In the genomic region with DNA sequence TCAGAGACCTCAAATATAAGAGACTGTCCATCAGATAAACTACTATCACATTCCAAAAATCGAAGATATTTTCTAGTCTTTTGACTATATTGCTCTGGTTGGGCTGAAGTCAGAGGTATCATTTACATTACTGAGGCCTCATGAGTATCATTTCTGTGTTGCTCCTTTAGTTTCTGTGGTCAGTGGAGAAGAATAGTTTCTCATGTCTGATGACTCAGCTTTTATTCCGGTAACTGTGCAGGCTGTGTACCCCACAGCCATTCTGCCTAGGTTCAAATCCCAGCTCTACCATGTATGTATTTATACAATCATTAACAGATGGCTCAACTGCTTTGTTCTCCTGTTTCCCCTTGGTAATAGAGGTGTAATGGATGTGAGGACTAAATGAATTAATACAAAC, we compare ENCODE assay signal across 18 cellular contexts.
DNase-seq lines count a peak whose midpoint lies in the region.
"Had no signal": no experiment of that assay in that cellular context is flagged by ENCODE, and none has a peak within 500 bp of the region (broad histone marks: within the 10 kb centered on the region; RNA-seq: fewer than 3 reads in every experiment).

No MANE protein-coding gene starts in this region.

- DNase-seq in EH (ENCODE audit: low read depth) (peak; percentile 2), H4 (ENCODE audit: low spot score) (peak; percentile 72), M059J (ENCODE audit: low read depth) (peak; percentile 58), dedifferentiated amniotic fluid mesenchymal stem cell (ENCODE audit: extremely low spot score) (peak; percentile 43), NCI-H1048 (lab: John Stamatoyannopoulos, UW) (no peak), NCI-H2029 (lab: John Stamatoyannopoulos, UW) (no peak), AG08396 (ENCODE audit: low spot score) (no peak)
- no peak for DNase-seq in activated CD8-positive, alpha-beta memory T cell treated with anti-CD3 and anti-CD28 coated beads, Interleukin-2, amount 50 U/mL, for 4 hours
- DNase-seq: activated CD8-positive, alpha-beta T cell treated with anti-CD3 and anti-CD28 coated beads, Interleukin-2, amount 10 ng/mL, durations not matched to agents 7 days and 5 days; activated T-cell treated with anti-CD3 and anti-CD28 coated beads, Interleukin-2, amount 50 U/mL, for 72 hours; dorsolateral prefrontal cortex; erythroblast; MV-4-11; NCI-H1930; NCI-H446 treated with DMSO at 0.1 percent for 48 hours; right cardiac atrium; stimulated activated CD4-positive, alpha-beta T cell treated with anti-CD3 and anti-CD28 coated beads, Interleukin-1b, Interleukin-23, amount 100 ng/mL, for 48 hours; upper lobe of left lung had no signal

Comparison
In these comparisons a context has a peak if more than half of its experiments do, and no peak if none do; other contexts are left out.
1. DNase-seq: peak in EH (single experiment), H4 (single experiment), M059J (single experiment) and dedifferentiated amniotic fluid mesenchymal stem cell (single experiment); none in NCI-H1048 (single experiment), NCI-H2029 (single experiment), AG08396 (single experiment) and activated CD8-positive, alpha-beta memory T cell treated with anti-CD3 and anti-CD28 coated beads, Interleukin-2, amount 50 U/mL, for 4 hours (single experiment).